Comparison of ENCODE assay signal across 8 cellular contexts in genomic region chr17:57874434-57875108, GRCh38. TPM values are rescaled to one million over a fixed set of nuclear protein-coding genes. Genes with fewer than 3 reads are reported as not detected.
A peak's percentile ranks its signal among the peaks of the same experiment; 100 is the strongest.
DNase-seq lines count a peak whose midpoint lies in the region; ATAC-seq and TF ChIP-seq lines count a peak whose summit lies in the region.

No MANE protein-coding gene starts in this region.

- no peaks in the 10 kb centered on the region for H3K9me3 Mint-ChIP-seq in chondrocyte (ENCODE audit: low read depth)

- no peak for ATAC-seq in HG03175 (IDR thresholded peaks at IDR 0.05; ENCODE audit: unreplicated experiment)

- peak overlapping the region; percentile 97 for H3K27ac Mint-ChIP-seq in chondrocyte (ENCODE audit: unreplicated experiment)

- peak overlapping the region; percentile 62 for H3K4me3 Mint-ChIP-seq in chondrocyte (ENCODE audit: unreplicated experiment)

- H3K4me3 ChIP-seq in SJSA1, result no peak overlapping the region

- no peaks in the 10 kb centered on the region for H3K27me3 Mint-ChIP-seq in chondrocyte (ENCODE audit: low read depth)

- H3K36me3 Mint-ChIP-seq in chondrocyte (ENCODE audit: low read depth), result peaks cover 16% of the 10 kb centered on the region

- H3K27me3 ChIP-seq in SJSA1 (replicated peaks), result no peaks in the 10 kb centered on the region

- peaks cover 68% of the 10 kb centered on the region for H3K4me1 ChIP-seq in SJSA1 (replicated peaks)

- peaks cover 73% of the 10 kb centered on the region for H3K4me1 Mint-ChIP-seq in chondrocyte (ENCODE audit: low read depth)

- TF ChIP-seq CTCF in GM10248 (IDR thresholded peaks at IDR 0.05; ENCODE audit: control extremely low read depth, extremely low read depth, low read depth, missing control alignments) (no peak), chondrocyte (IDR thresholded peaks at IDR 0.05) (no peak)

- H3K36me3 ChIP-seq in SJSA1, result peaks cover 81% of the 10 kb centered on the region

- H3K27ac ChIP-seq in SJSA1, result peak overlapping the region; percentile 94

- DNase-seq in GM10248 (ENCODE audit: extremely low spot score) (peak; percentile 62), SJSA1 (ENCODE audit: low read depth in 1 of 2, low spot score in 2 of 2) (peak; percentile 95 to 99), chondrocyte (ENCODE audit: low spot score) (no peak), kidney tubule cell (ENCODE audit: low spot score) (peak; percentile 85), smooth muscle cell of the brain vasculature (ENCODE audit: low read depth, low spot score) (peak; percentile 95), HuH-7.5 (ENCODE audit: low spot score) (no peak), DMS153 treated with DMSO at 0.1 percent for 48 hours (lab: John Stamatoyannopoulos, UW; ENCODE audit: unreplicated experiment) (no peak)

- CTCF ChIA-PET in GM10248 (lab: Yijun Ruan, JAX), result interaction anchor here (1.0 to 1.6 kb wide), 6 partner anchors 16 to 238 kb away, joined by 3 to 12 read pairs (median 4); no protein-coding TSS in a partner anchor

- POLR2A ChIA-PET in GM10248 (lab: Yijun Ruan, JAX), result interaction anchor here (0.6 kb wide), 1 partner anchor 184 kb away, joined by 4 read pairs; no protein-coding TSS in a partner anchor

- 0 out of 2 replicates have a peak, but pooled peaks cover 4% of the 10 kb centered on the region for H3K9me3 ChIP-seq in SJSA1 (replicated peaks)

RNA-seq across cellular contexts. Expression of gene MRPS23, which starts 24.7 kb away (rescaled TPM):
- total RNA-seq in SJSA1 (2014; rRNA removed; shearing (Covaris generic)), result 59.2 and 83.4 TPM in 2 replicates
- 30.3 to 33.3 TPM (median 33.1 TPM) in 3 replicates for total RNA-seq in chondrocyte

Comparison
In these comparisons a context has a peak if more than half of its experiments do, and no peak if none do; other contexts are left out.
1. DNase-seq: peak in GM10248 (single experiment), SJSA1 (2 of 2), kidney tubule cell (single experiment) and smooth muscle cell of the brain vasculature (single experiment); none in chondrocyte (single experiment), HuH-7.5 (single experiment) and DMS153 treated with DMSO at 0.1 percent for 48 hours (single experiment).